In the genomic region with DNA sequence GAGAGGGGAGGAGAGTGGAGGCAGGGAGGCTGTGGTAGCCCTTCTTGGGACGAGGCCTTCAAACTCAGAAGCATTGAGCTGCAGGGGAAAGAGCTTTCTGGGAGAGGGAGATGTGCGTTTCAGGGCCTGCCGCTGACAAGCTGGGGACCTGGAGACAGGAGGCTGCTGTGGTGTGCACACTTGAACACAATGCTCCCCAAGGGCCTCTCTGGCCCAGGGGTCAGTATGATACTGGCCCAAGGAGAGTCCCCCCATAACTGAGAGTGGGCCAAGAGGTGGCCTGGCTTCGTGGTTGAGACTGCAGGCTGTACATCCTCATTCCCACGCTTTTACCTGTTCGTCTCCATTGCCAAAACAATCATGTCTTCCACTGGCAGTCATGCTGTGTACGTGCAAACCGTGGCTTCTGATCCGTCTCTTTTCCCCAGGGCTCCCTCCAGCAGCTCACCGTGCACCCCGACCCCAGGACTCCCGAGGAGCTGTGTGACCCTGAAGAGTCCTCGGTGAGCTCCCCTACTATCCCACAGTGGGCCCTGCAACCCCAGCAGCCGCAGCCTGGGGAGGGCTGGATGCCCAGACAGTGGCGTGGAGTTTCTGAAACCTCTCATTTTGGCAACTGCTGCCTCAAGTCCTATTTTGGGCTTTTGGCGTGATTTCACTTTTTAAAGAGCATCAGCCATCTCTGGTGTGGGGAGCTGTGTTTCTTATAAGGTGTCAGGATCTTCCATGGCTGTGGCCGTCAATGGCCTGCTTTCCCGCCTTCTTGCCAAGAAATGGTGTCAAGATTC, we compare ENCODE assay signal across 25 cellular contexts. TPM values are rescaled to one million over a fixed set of nuclear protein-coding genes. Genes with fewer than 3 reads are reported as not detected.
DNase-seq lines count a peak whose midpoint lies in the region; ATAC-seq and TF ChIP-seq lines count a peak whose summit lies in the region.
"Had no signal": no experiment of that assay in that cellular context is flagged by ENCODE, and none has a peak within 500 bp of the region (broad histone marks: within the 10 kb centered on the region; RNA-seq: fewer than 3 reads in every experiment).

No MANE protein-coding gene starts in this region.

- H3K27me3 Mint-ChIP-seq in activated T-helper 2 cell treated with anti-CD3 and anti-CD28 coated beads, Interferon-gamma antibody, Interleukin-2, Interleukin-4, amounts not matched to agents 10 μg/mL and 5 μg/mL and 100 μg/mL, durations not matched to agents 14 hours and 24 hours and 36 hours (ENCODE audit: low read depth): peaks cover 2% of the 10 kb centered on the region
- H3K27me3 Mint-ChIP-seq: natural killer cell treated with Interleukin-12 subunit alpha and Interleukin-12 subunit beta and Interleukin-15 and Interleukin-18, amount 100 ng/mL, for 72 hours; stimulated activated naive CD8-positive, alpha-beta T cell treated with anti-CD3 and anti-CD28 coated beads, Interleukin-15, amount 100 ng/mL, for 72 hours had no signal

- H3K4ac ChIP-seq in neuronal stem cell (ENCODE audit: low read length): no peak overlapping the region

- H2AK5ac ChIP-seq in neuronal stem cell (ENCODE audit: low read depth, low read length): peak overlapping the region; percentile 37

- H3K27ac ChIP-seq in neuronal stem cell (replicated peaks; ENCODE audit: low read length) (no peak overlapping the region), tibial artery (peak overlapping the region; percentile 79 to 86), A673 (ENCODE audit: low read depth, low read length, poor library complexity, severe bottlenecking) (no peak overlapping the region), dorsolateral prefrontal cortex (no peak overlapping the region)
- H3K27ac ChIP-seq: foreskin keratinocyte, HL-60 had no signal

- no peaks in the 10 kb centered on the region for H3K36me3 Mint-ChIP-seq in activated T-helper 2 cell treated with anti-CD3 and anti-CD28 coated beads, Interferon-gamma antibody, Interleukin-2, Interleukin-4, amounts not matched to agents 10 μg/mL and 5 μg/mL and 100 μg/mL, durations not matched to agents 14 hours and 24 hours and 36 hours (ENCODE audit: low read depth)
- H3K36me3 Mint-ChIP-seq: CD14-positive monocyte; natural killer cell treated with Interleukin-12 subunit alpha and Interleukin-12 subunit beta and Interleukin-15 and Interleukin-18, amount 100 ng/mL, for 72 hours had no signal

- H3K4me3 ChIP-seq in neuronal stem cell (ENCODE audit: low read length in 2 of 2): no peak overlapping the region
- H3K4me3 ChIP-seq in tibial artery: peak overlapping the region in 1 of 2 donors; percentile 11
- H3K4me3 ChIP-seq in A673 (ENCODE audit: low read depth, low read length, poor library complexity, severe bottlenecking): no peak overlapping the region
- no peak overlapping the region for H3K4me3 ChIP-seq in dorsolateral prefrontal cortex

- H3K27me3 ChIP-seq in neuronal stem cell (ENCODE audit: control insufficient read depth in 3 of 3, insufficient read depth in 3 of 3, low read depth in 1 of 3, low read length in 3 of 3) (peaks cover 0 to 6% (median 0%) of the 10 kb centered on the region in 3 experiments), tibial artery (no peaks in the 10 kb centered on the region), A673 (replicated peaks; ENCODE audit: insufficient read depth, low read depth, low read length, poor library complexity) (no peaks in the 10 kb centered on the region), dorsolateral prefrontal cortex (no peaks in the 10 kb centered on the region)
- H3K27me3 ChIP-seq: foreskin keratinocyte had no signal

- no peak overlapping the region for H4K8ac ChIP-seq in neuronal stem cell (ENCODE audit: low read depth, low read length)

- ATAC-seq in Right ventricle myocardium superior (ENCODE audit: poor library complexity): peak; percentile 26
- no peak for ATAC-seq in HG02759 (IDR thresholded peaks at IDR 0.05; ENCODE audit: unreplicated experiment)
- ATAC-seq: foreskin keratinocyte; natural killer cell treated with Interleukin-12 subunit alpha and Interleukin-12 subunit beta and Interleukin-15 and Interleukin-18, amount 100 ng/mL, for 72 hours; stimulated activated naive CD8-positive, alpha-beta T cell treated with anti-CD3 and anti-CD28 coated beads, Interleukin-15, amount 100 ng/mL, for 72 hours had no signal

- no peaks in the 10 kb centered on the region for H3K9me3 Mint-ChIP-seq in activated T-helper 2 cell treated with anti-CD3 and anti-CD28 coated beads, Interferon-gamma antibody, Interleukin-2, Interleukin-4, amounts not matched to agents 10 μg/mL and 5 μg/mL and 100 μg/mL, durations not matched to agents 14 hours and 24 hours and 36 hours
- H3K9me3 Mint-ChIP-seq: dendritic cell treated with granulocyte-macrophage colony-stimulating factor and Interleukin-4, amounts not matched to agents 40 ng/mL and 50 ng/mL, for 4 days; memory B cell; natural killer cell treated with Interleukin-12 subunit alpha and Interleukin-12 subunit beta and Interleukin-15 and Interleukin-18, amount 100 ng/mL, for 72 hours; stimulated activated naive CD8-positive, alpha-beta T cell treated with anti-CD3 and anti-CD28 coated beads, Interleukin-15, amount 100 ng/mL, for 72 hours had no signal

- no peak overlapping the region for H4K91ac ChIP-seq in neuronal stem cell (ENCODE audit: low read depth, low read length, poor library complexity)

- no peak for TF ChIP-seq CTCF in tibial artery (IDR thresholded peaks at IDR 0.05)
- TF ChIP-seq CTCF in A673 (conservative IDR thresholded peaks at IDR 0.05; ENCODE audit: low read depth, low read length): no peak
- TF ChIP-seq CTCF in dorsolateral prefrontal cortex (IDR thresholded peaks at IDR 0.05 in 54 of 56, conservative IDR thresholded peaks at IDR 0.05 in 2 of 56; ENCODE audit: low read depth in 1 of 56, partially characterized antibody in 56 of 56): no peak

- H3K36me3 ChIP-seq in neuronal stem cell (replicated peaks in 1 of 2; ENCODE audit: control insufficient read depth in 2 of 2, insufficient read depth in 2 of 2, low read length in 2 of 2) (no peaks in the 10 kb centered on the region), tibial artery (no peaks in the 10 kb centered on the region), A673 (ENCODE audit: insufficient read depth, low read length, poor library complexity, severe bottlenecking) (no peaks in the 10 kb centered on the region)

- H3K14ac ChIP-seq in neuronal stem cell (ENCODE audit: low read length): no peak overlapping the region

- DNase-seq in RPMI8226 (peak; percentile 23), Right ventricle myocardium superior (no peak), neuronal stem cell (ENCODE audit: low spot score) (no peak), tibial artery (peak; percentile 55 to 86), A673 (ENCODE audit: low spot score) (no peak), dorsolateral prefrontal cortex (no peak)
- DNase-seq in activated T-helper 2 cell treated with anti-CD3 and anti-CD28 coated beads, Interferon-gamma antibody, Interleukin-2, Interleukin-4, amounts not matched to agents 10 μg/mL and 5 μg/mL and 100 μg/mL, durations not matched to agents 14 hours and 24 hours and 36 hours (ENCODE audit: low spot score): no peak
- DNase-seq: activated CD4-positive, alpha-beta T cell treated with anti-CD3 and anti-CD28 coated beads for 48 hours; activated CD8-positive, alpha-beta memory T cell treated with anti-CD3 and anti-CD28 coated beads, Interleukin-2, amount 50 U/mL, for 4 hours; activated effector memory CD4-positive, alpha-beta T cell treated with anti-CD3 and anti-CD28 coated beads, Interleukin-2, amount 50 U/mL, for 16 hours; foreskin keratinocyte; HCEC 1CT; kidney; NCI-H1436; NCI-H526; stimulated activated CD4-positive, alpha-beta T cell treated with anti-CD3 and anti-CD28 coated beads, Interleukin-4, amount 100 ng/mL, for 1 hour; stimulated activated naive CD8-positive, alpha-beta T cell treated with anti-CD3 and anti-CD28 coated beads, Interleukin-15, amount 100 ng/mL, for 72 hours; SW 1271 had no signal

- H2AFZ ChIP-seq in neuronal stem cell (ENCODE audit: low read length): no peak overlapping the region

- peak overlapping the region; percentile 49 for H3K18ac ChIP-seq in neuronal stem cell (ENCODE audit: low read length)

- POLR2A ChIA-PET in A673 (lab: Charles Lee; ENCODE audit: low non-redundant PET): no interaction called here

- H3K9me3 ChIP-seq in neuronal stem cell (replicated peaks in 1 of 2; ENCODE audit: control insufficient read depth in 2 of 2, insufficient read depth in 1 of 2, low read depth in 1 of 2, low read length in 2 of 2): no peaks in the 10 kb centered on the region
- no peaks in the 10 kb centered on the region for H3K9me3 ChIP-seq in tibial artery
- H3K9me3 ChIP-seq in A673 (ENCODE audit: low read depth, low read length, poor library complexity, severe bottlenecking): no peaks in the 10 kb centered on the region

- intact Hi-C loops in Right ventricle myocardium superior (cut with DNase I) (no loop called here), tibial artery (cut with DNase I; ENCODE audit: low total_unique reads) (no loop called here), A673 (cut with micrococcal nuclease; ENCODE audit: unreplicated experiment) (no loop called here), dorsolateral prefrontal cortex (cut with DNase I) (no loop called here)
- intact Hi-C loops in activated T-helper 2 cell treated with anti-CD3 and anti-CD28 coated beads, Interferon-gamma antibody, Interleukin-2, Interleukin-4, amounts not matched to agents 10 μg/mL and 5 μg/mL and 100 μg/mL, durations not matched to agents 14 hours and 24 hours and 36 hours (cut with micrococcal nuclease): no loop called here

- H3K9ac ChIP-seq in neuronal stem cell (ENCODE audit: low read depth, low read length, poor library complexity): no peak overlapping the region

- no peak overlapping the region for H3K27ac Mint-ChIP-seq in activated T-helper 2 cell treated with anti-CD3 and anti-CD28 coated beads, Interferon-gamma antibody, Interleukin-2, Interleukin-4, amounts not matched to agents 10 μg/mL and 5 μg/mL and 100 μg/mL, durations not matched to agents 14 hours and 24 hours and 36 hours
- H3K27ac Mint-ChIP-seq: CD14-positive monocyte; dendritic cell treated with granulocyte-macrophage colony-stimulating factor and Interleukin-4, amounts not matched to agents 40 ng/mL and 50 ng/mL, for 4 days; memory B cell; natural killer cell treated with Interleukin-12 subunit alpha and Interleukin-12 subunit beta and Interleukin-15 and Interleukin-18, amount 100 ng/mL, for 72 hours; stimulated activated naive CD8-positive, alpha-beta T cell treated with anti-CD3 and anti-CD28 coated beads, Interleukin-15, amount 100 ng/mL, for 72 hours had no signal

- no peak overlapping the region for H2BK120ac ChIP-seq in neuronal stem cell (ENCODE audit: low read depth, low read length)

- no peak overlapping the region for H3K4me2 ChIP-seq in neuronal stem cell (ENCODE audit: insufficient read depth, low read length, poor library complexity, severe bottlenecking)

- no peak overlapping the region for H2BK12ac ChIP-seq in neuronal stem cell (ENCODE audit: low read length)

- H3K4me1 ChIP-seq in neuronal stem cell (ENCODE audit: control insufficient read depth in 2 of 2, insufficient read depth in 1 of 2, low read depth in 1 of 2, low read length in 2 of 2): peaks cover 0 to 8% of the 10 kb centered on the region in 2 donors
- peaks cover 0 to 67% (median 50%) of the 10 kb centered on the region in 4 donors for H3K4me1 ChIP-seq in tibial artery
- H3K4me1 ChIP-seq in A673 (ENCODE audit: insufficient read depth, low read length, poor library complexity, severe bottlenecking): no peaks in the 10 kb centered on the region
- H3K4me1 ChIP-seq: foreskin keratinocyte had no signal

- H3K4me1 Mint-ChIP-seq in activated T-helper 2 cell treated with anti-CD3 and anti-CD28 coated beads, Interferon-gamma antibody, Interleukin-2, Interleukin-4, amounts not matched to agents 10 μg/mL and 5 μg/mL and 100 μg/mL, durations not matched to agents 14 hours and 24 hours and 36 hours (ENCODE audit: low read depth): no peaks in the 10 kb centered on the region
- H3K4me1 Mint-ChIP-seq: CD14-positive monocyte; stimulated activated naive CD8-positive, alpha-beta T cell treated with anti-CD3 and anti-CD28 coated beads, Interleukin-15, amount 100 ng/mL, for 72 hours had no signal

- no peak overlapping the region for H3K23ac ChIP-seq in neuronal stem cell (ENCODE audit: low read depth, low read length, poor library complexity)

- no peak overlapping the region for H2BK5ac ChIP-seq in neuronal stem cell (ENCODE audit: low read length)

- no CpG with 5 or more reads among the region's 18 CpGs for WGBS in neuronal stem cell (ENCODE audit: extremely low coverage in 2 of 2, insufficient read length in 2 of 2, insufficient replicate concordance in 1 of 2), 2 donors

- CTCF ChIA-PET in A673 (lab: Charles Lee): no interaction called here

- H3K79me1 ChIP-seq in neuronal stem cell (ENCODE audit: low read depth, low read length): no peaks in the 10 kb centered on the region

- BruUV-seq in A673 (replicated peaks; lab: Mats Ljungman, UMichigan): no TSS peak

- no peak overlapping the region for H2BK15ac ChIP-seq in neuronal stem cell (ENCODE audit: low read length)

- H3K4me3 Mint-ChIP-seq in activated T-helper 2 cell treated with anti-CD3 and anti-CD28 coated beads, Interferon-gamma antibody, Interleukin-2, Interleukin-4, amounts not matched to agents 10 μg/mL and 5 μg/mL and 100 μg/mL, durations not matched to agents 14 hours and 24 hours and 36 hours (ENCODE audit: low read depth): no peak overlapping the region
- H3K4me3 Mint-ChIP-seq: CD14-positive monocyte; dendritic cell treated with granulocyte-macrophage colony-stimulating factor and Interleukin-4, amounts not matched to agents 40 ng/mL and 50 ng/mL, for 4 days; memory B cell; natural killer cell treated with Interleukin-12 subunit alpha and Interleukin-12 subunit beta and Interleukin-15 and Interleukin-18, amount 100 ng/mL, for 72 hours; stimulated activated naive CD8-positive, alpha-beta T cell treated with anti-CD3 and anti-CD28 coated beads, Interleukin-15, amount 100 ng/mL, for 72 hours had no signal

RNA-seq across cellular contexts. Expression of a gene that starts 43.4 kb away (rescaled TPM):
- total RNA-seq in Right ventricle myocardium superior (55.9 TPM), A673 (2021) (0.04 TPM in 1 of 2 replicates, not detected in the other), dorsolateral prefrontal cortex (1 to 10 TPM in 83 of 120 experiments, under 1 TPM in 37; 0.33 to 5.0 (median 1.3) TPM)
- 0.59 TPM for polyA plus RNA-seq in neuronal stem cell (2013, experiment 1 of 2)
- 0.62 TPM for polyA plus RNA-seq in neuronal stem cell (2013, experiment 2 of 2)
- not detected in 2 replicates for total RNA-seq in activated T-helper 2 cell treated with anti-CD3 and anti-CD28 coated beads, Interferon-gamma antibody, Interleukin-2, Interleukin-4, amounts not matched to agents 10 μg/mL and 5 μg/mL and 100 μg/mL, durations not matched to agents 14 hours and 24 hours and 36 hours
- total RNA-seq: endothelial cell of umbilical vein, foreskin keratinocyte had no signal
- polyA plus RNA-seq: endothelial cell of umbilical vein had no signal

Comparison
In these comparisons a context has a peak if more than half of its experiments do, and no peak if none do; other contexts are left out.
1. DNase-seq: peak in RPMI8226 (single experiment) and tibial artery (2 of 2); none in Right ventricle myocardium superior (single experiment), neuronal stem cell (single experiment), activated T-helper 2 cell treated with anti-CD3 and anti-CD28 coated beads, Interferon-gamma antibody, Interleukin-2, Interleukin-4, amounts not matched to agents 10 μg/mL and 5 μg/mL and 100 μg/mL, durations not matched to agents 14 hours and 24 hours and 36 hours (single experiment), A673 (single experiment) and dorsolateral prefrontal cortex (0 of 10).
2. H3K27ac ChIP-seq: peak in tibial artery (2 of 2); none in neuronal stem cell (single experiment), A673 (single experiment) and dorsolateral prefrontal cortex (0 of 59).